Comparison of ENCODE assay signal across 8 cellular contexts in the genomic region with DNA sequence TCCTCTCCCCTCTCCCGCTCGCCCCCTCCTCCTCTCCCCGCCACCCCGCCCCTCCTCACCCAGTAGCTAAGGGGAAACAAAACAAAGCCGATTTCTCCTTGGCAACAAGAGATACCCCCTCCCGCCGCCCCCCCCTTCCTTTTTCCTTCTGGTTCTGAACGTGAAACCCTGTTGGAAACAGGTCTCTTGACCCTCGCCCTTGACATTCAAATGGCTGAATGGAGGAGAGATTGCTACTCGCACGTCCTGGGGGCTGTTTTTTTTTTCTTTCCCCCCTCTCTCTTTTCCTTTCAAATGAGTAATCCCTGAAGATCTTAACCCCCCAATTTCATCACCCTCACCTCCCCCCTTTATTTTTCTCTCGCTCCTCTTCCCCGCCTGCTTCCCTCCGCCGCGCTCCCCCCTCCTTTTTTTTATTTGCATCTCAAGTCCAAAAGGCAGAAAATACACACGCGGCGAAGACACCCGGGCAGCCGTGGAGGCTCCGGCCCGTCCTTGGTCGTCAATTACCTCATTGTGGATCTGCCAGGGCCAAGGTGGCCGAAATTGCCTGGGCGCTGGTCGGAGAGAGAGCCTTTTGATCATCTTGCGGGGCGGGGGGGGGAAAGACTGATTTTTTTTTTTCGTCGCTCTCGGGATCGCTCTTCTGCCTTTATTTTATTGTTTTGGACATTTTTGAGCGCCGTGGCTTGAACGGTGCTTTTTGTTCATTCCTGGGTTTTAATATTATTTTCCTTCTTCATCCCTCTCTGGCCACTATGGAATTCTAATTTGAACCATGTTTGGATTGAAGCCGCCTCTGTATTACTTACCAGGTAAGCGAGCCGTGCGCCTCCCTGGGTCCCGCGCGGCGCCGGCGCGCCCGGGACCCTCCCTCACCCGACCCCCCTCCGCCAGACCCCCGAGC. TPM values are rescaled to one million over a fixed set of nuclear protein-coding genes. Genes with fewer than 3 reads are reported as not detected.
DNase-seq lines count a peak whose midpoint lies in the region; ATAC-seq, FAIRE-seq and TF ChIP-seq lines count a peak whose summit lies in the region.

No MANE protein-coding gene starts in this region.

- ATAC-seq in right cardiac atrium (peak in 1 of 2 donors; percentile 19), HG03175 (IDR thresholded peaks at IDR 0.05; ENCODE audit: unreplicated experiment) (no peak), GM21619 (IDR thresholded peaks at IDR 0.05; ENCODE audit: unreplicated experiment) (no peak)

- H3K4me1 ChIP-seq in right cardiac atrium (ENCODE audit: control insufficient read depth, insufficient read depth, low read length) (peaks cover 4% of the 10 kb centered on the region), skeletal muscle tissue (ENCODE audit: control insufficient read depth in 3 of 3, insufficient read depth in 3 of 3, low read length in 3 of 3) (peaks cover 40 to 45% (median 40%) of the 10 kb centered on the region in 3 donors)

- H3K27me3 ChIP-seq in right cardiac atrium (ENCODE audit: control insufficient read depth, insufficient read depth) (no peaks in the 10 kb centered on the region), skeletal muscle tissue (ENCODE audit: control insufficient read depth in 3 of 3, insufficient read depth in 3 of 3, low read length in 3 of 3) (no peaks in the 10 kb centered on the region)

- intact Hi-C loops in right cardiac atrium (cut with DNase I), result loop anchor here in 2 of 4 donors (5.0 kb wide), 1 partner anchor 56 kb away; a partner anchor contains a TSS

- peak overlapping the region; percentile 76 to 78 (median 77) for H3K9ac ChIP-seq in skeletal muscle tissue (ENCODE audit: low read depth in 1 of 3, low read length in 3 of 3)

- H3K4me3 ChIP-seq in right cardiac atrium (ENCODE audit: low read length) (peak overlapping the region; percentile 89), skeletal muscle tissue (ENCODE audit: low read length in 3 of 3) (peak overlapping the region; percentile 77 to 80 (median 79))

- H3K36me3 ChIP-seq in skeletal muscle tissue (ENCODE audit: control insufficient read depth in 3 of 3, insufficient read depth in 3 of 3, low read length in 3 of 3), result no peaks in the 10 kb centered on the region

- DNase-seq in AG08396 (ENCODE audit: low spot score) (peak; percentile 57), GM12891 (ENCODE audit: insufficient read length, low spot score) (no peak), NCI-H69 (lab: John Stamatoyannopoulos, UW) (peak; percentile 90), right cardiac atrium (peak; percentile 53 to 80 (median 70))

- no peak for FAIRE-seq in GM12891 (lab: Jason Lieb, UNC)

- no peaks in the 10 kb centered on the region for H3K9me3 Mint-ChIP-seq in activated naive CD8-positive, alpha-beta T cell (ENCODE audit: low read depth)

- no peaks in the 10 kb centered on the region for H3K36me3 Mint-ChIP-seq in activated naive CD8-positive, alpha-beta T cell

- peak overlapping the region; percentile 96 for H3K4me3 Mint-ChIP-seq in activated naive CD8-positive, alpha-beta T cell

- peaks cover 47% of the 10 kb centered on the region for H3K4me1 Mint-ChIP-seq in activated naive CD8-positive, alpha-beta T cell (ENCODE audit: low read depth)

- H3K27me3 Mint-ChIP-seq in activated naive CD8-positive, alpha-beta T cell, result no peaks in the 10 kb centered on the region

- H3K27ac ChIP-seq in right cardiac atrium (ENCODE audit: low read length) (peak overlapping the region; percentile 42), skeletal muscle tissue (ENCODE audit: low read depth, low read length) (peak overlapping the region; percentile 82)

- H3K9me3 ChIP-seq in right cardiac atrium (ENCODE audit: control insufficient read depth, low read length), result no peaks in the 10 kb centered on the region
- H3K9me3 ChIP-seq in skeletal muscle tissue (ENCODE audit: control insufficient read depth in 3 of 3, low read length in 3 of 3), result no peaks in the 10 kb centered on the region

- H3K27ac Mint-ChIP-seq in activated naive CD8-positive, alpha-beta T cell, result peak overlapping the region; percentile 95

- 0 out of 2 replicates have a peak, but pooled peaks have one; percentile 33 for TF ChIP-seq POLR2A in GM12891 (IDR thresholded peaks at IDR 0.05; ENCODE audit: low read depth, low read length)

- under 1% methylated on average over 51 of the region's 51 CpGs for WGBS in right cardiac atrium

TF ChIP-seq in GM12891, 5 proteins besides CTCF, POLR2A, EP300 and RAD21:
- no peak for TF ChIP-seq PAX5 (IDR thresholded peaks at IDR 0.05; ENCODE audit: insufficient read depth, low read length, severe bottlenecking)
- peak; percentile 36; the same call in 1 of the 2 replicates for TF ChIP-seq TAF1 (IDR thresholded peaks at IDR 0.05; ENCODE audit: low read depth, low read length)

RNA-seq across cellular contexts. Expression of a gene that starts 57.3 kb away (rescaled TPM):
- 18.7 TPM for polyA plus RNA-seq in GM12891 (2012; ENCODE audit: low read depth, missing spikeins)
- 10 to 100 TPM; 70.8 to 99.8 (median 92.5) TPM for total RNA-seq in right cardiac atrium
- 40.3 TPM for polyA plus RNA-seq in right cardiac atrium
- 27.7 TPM for total RNA-seq in skeletal muscle tissue
